In the genomic region with DNA sequence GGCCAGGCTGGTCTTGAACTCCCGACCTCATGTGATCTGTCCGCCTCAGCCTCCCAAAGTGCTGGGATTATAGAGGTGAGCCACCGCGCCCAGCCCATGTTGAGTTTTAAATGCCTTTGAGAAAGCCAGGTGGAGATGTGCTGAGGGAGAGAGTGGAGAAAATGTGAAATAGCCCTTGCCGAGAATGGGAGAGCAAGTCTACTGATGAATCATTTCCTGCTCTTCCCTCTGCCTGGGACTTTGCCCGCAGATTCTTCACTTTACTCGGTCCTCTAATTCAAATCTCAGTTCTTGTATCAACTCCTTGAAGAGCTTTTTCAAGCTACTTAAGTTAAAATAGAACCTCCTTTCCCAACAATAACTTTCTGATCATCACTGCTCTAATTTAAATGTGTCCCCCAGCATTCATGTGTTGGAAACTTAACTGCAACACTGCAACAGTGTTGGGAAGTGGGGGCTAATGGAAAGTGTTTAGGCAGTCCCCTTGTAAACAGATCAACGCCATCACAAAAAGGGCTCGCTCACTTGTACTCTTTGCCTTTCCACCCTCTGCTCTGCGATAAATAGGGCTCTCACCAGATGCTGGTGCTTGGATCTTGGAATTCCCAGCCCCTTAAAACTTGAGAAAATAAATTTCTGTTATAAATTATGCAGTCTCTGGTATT, we compare ENCODE assay signal across 12 cellular contexts. TPM values are rescaled to one million over a fixed set of nuclear protein-coding genes. Genes with fewer than 3 reads are reported as not detected.
A peak's percentile ranks its signal among the peaks of the same experiment; 100 is the strongest.
DNase-seq lines count a peak whose midpoint lies in the region; ATAC-seq, FAIRE-seq and TF ChIP-seq lines count a peak whose summit lies in the region.
"Had no signal": no experiment of that assay in that cellular context is flagged by ENCODE, and none has a peak within 500 bp of the region (broad histone marks: within the 10 kb centered on the region; RNA-seq: fewer than 3 reads in every experiment).

No MANE protein-coding gene starts in this region.

- H3K9ac ChIP-seq in K562 (ENCODE audit: insufficient read depth in 1 of 2, low read depth in 2 of 2, low read length in 2 of 2), result no peak overlapping the region

- no peaks in the 10 kb centered on the region for H3K9me1 ChIP-seq in K562 (ENCODE audit: control insufficient read depth, insufficient read depth, low read length)

- H3K27me3 Mint-ChIP-seq in activated T-cell treated with anti-CD3 and anti-CD28 coated beads, Interleukin-2, amount 50 U/mL, for 24 hours, result no peaks in the 10 kb centered on the region
- H3K27me3 Mint-ChIP-seq: activated CD4-positive, alpha-beta memory T cell treated with anti-CD3 and anti-CD28 coated beads for 36 hours had no signal

- H3K4me1 ChIP-seq in heart right ventricle, result peaks cover 16 to 77% (median 57%) of the 10 kb centered on the region in 9 donors
- H3K4me1 ChIP-seq in K562 (replicated peaks in 1 of 2; ENCODE audit: control insufficient read depth in 2 of 2, insufficient read depth in 2 of 2, low read length in 2 of 2), result peaks cover 5 to 22% of the 10 kb centered on the region in 2 experiments

- TF ChIP-seq CTCF in heart right ventricle (IDR thresholded peaks at IDR 0.05) (no peak), K562 (IDR thresholded peaks at IDR 0.05 in 2 of 3, conservative IDR thresholded peaks at IDR 0.05 in 1 of 3; ENCODE audit: insufficient read depth in 2 of 3, low read depth in 1 of 3, low read length in 3 of 3) (no peak)

- no peak overlapping the region for H3K4me3 Mint-ChIP-seq in activated T-cell treated with anti-CD3 and anti-CD28 coated beads, Interleukin-2, amount 50 U/mL, for 24 hours
- H3K4me3 Mint-ChIP-seq: activated CD4-positive, alpha-beta memory T cell treated with anti-CD3 and anti-CD28 coated beads for 36 hours had no signal

- 83% methylated on average over 10 of the region's 10 CpGs for WGBS in heart right ventricle, 2 donors
- WGBS in K562 (ENCODE audit: insufficient coverage, low coverage, missing lambda C conversion rate), result 79% methylated on average over 9 of the region's 10 CpGs

- DNase-seq in heart right ventricle (no peak), Right ventricle myocardium inferior (ENCODE audit: missing footprints) (no peak), K562 (ENCODE audit: extremely low read depth in 1 of 4, low spot score in 3 of 4) (no peak), iris pigment epithelial cell (ENCODE audit: low read depth) (peak; percentile 93), mesenteric fat pad (ENCODE audit: low spot score) (no peak), DMS79 treated with DMSO at 0.1 percent for 48 hours (lab: John Stamatoyannopoulos, UW) (no peak)
- DNase-seq in activated T-cell treated with anti-CD3 and anti-CD28 coated beads, Interleukin-2, amount 50 U/mL, for 24 hours, result no peak
- DNase-seq: activated CD4-positive, alpha-beta memory T cell treated with anti-CD3 and anti-CD28 coated beads for 36 hours; NCI-H1417 treated with DMSO at 0.1 percent for 48 hours; pancreas had no signal

- ATAC-seq in heart right ventricle (peak in 2 of 8 donors; percentile 34 to 53), Right ventricle myocardium inferior (no peak), K562 (no peak), HG03039 (IDR thresholded peaks at IDR 0.05; ENCODE audit: unreplicated experiment) (no peak)
- ATAC-seq: pancreas had no signal

- TF ChIP-seq EP300 in K562 (IDR thresholded peaks at IDR 0.05; ENCODE audit: low read length), result no peak

- peaks cover 48% of the 10 kb centered on the region for H3K79me2 ChIP-seq in K562 (ENCODE audit: control insufficient read depth, insufficient read depth, low read length)

- no peak overlapping the region for H2AFZ ChIP-seq in K562 (ENCODE audit: low read depth, low read length)

- TF ChIP-seq POLR2A in K562 (conservative IDR thresholded peaks at IDR 0.05), result no peak

- H3K4me2 ChIP-seq in K562 (ENCODE audit: insufficient read depth, low read length), result no peak overlapping the region

- no peak for FAIRE-seq in K562 (lab: Jason Lieb, UNC)
- FAIRE-seq: A204.1, pancreas had no signal

- CTCF ChIA-PET in K562 (lab: Yijun Ruan, JAX; ENCODE audit: low intra/inter-chr PET ratio), result no interaction called here

- H3K4me3 ChIP-seq in heart right ventricle (no peak overlapping the region), K562 (no peak overlapping the region)
- H3K4me3 ChIP-seq: pancreas had no signal

- H3K4me1 Mint-ChIP-seq in activated T-cell treated with anti-CD3 and anti-CD28 coated beads, Interleukin-2, amount 50 U/mL, for 24 hours (ENCODE audit: low read depth), result peaks cover 7% of the 10 kb centered on the region

- H3K36me3 Mint-ChIP-seq in activated T-cell treated with anti-CD3 and anti-CD28 coated beads, Interleukin-2, amount 50 U/mL, for 24 hours (ENCODE audit: low read depth), result peaks cover 9% of the 10 kb centered on the region

- TF ChIP-seq RAD21 in K562 (CRISPR knock-in tag; conservative IDR thresholded peaks at IDR 0.05 in 1 of 2, IDR thresholded peaks at IDR 0.05 in 1 of 2), result no peak

- no TSS peak for BruUV-seq in K562 (replicated peaks; lab: Mats Ljungman, UMichigan)

- H3K36me3 ChIP-seq in heart right ventricle, result no peaks in the 10 kb centered on the region
- no peaks in the 10 kb centered on the region; the same call in 2 of the 3 replicates for H3K36me3 ChIP-seq in K562 (ENCODE audit: control insufficient read depth, insufficient read depth, low read length)
- H3K36me3 ChIP-seq: pancreas had no signal

- H3K9me3 ChIP-seq in heart right ventricle (peaks cover 0 to 6% (median 0%) of the 10 kb centered on the region in 11 donors), K562 (replicated peaks; ENCODE audit: control insufficient read depth, insufficient read depth, low read depth, low read length) (no peaks in the 10 kb centered on the region)
- H3K9me3 ChIP-seq: pancreas had no signal

- peaks cover 2% of the 10 kb centered on the region for H3K9me3 Mint-ChIP-seq in activated T-cell treated with anti-CD3 and anti-CD28 coated beads, Interleukin-2, amount 50 U/mL, for 24 hours

- H3K27me3 ChIP-seq in heart right ventricle, result no peaks in the 10 kb centered on the region
- H3K27me3 ChIP-seq in K562 (ENCODE audit: control insufficient read depth in 2 of 2, insufficient read depth in 2 of 2, low read length in 2 of 2), result no peaks in the 10 kb centered on the region
- H3K27me3 ChIP-seq: pancreas had no signal

- in situ Hi-C loops in K562 (cut with MboI), result no loop called here

- no peak overlapping the region for H3K27ac Mint-ChIP-seq in activated T-cell treated with anti-CD3 and anti-CD28 coated beads, Interleukin-2, amount 50 U/mL, for 24 hours
- H3K27ac Mint-ChIP-seq: activated CD4-positive, alpha-beta memory T cell treated with anti-CD3 and anti-CD28 coated beads for 36 hours had no signal

- peak overlapping the region in 9 of 10 donors; percentile 28 to 79 (median 52) for H3K27ac ChIP-seq in heart right ventricle
- no peak overlapping the region for H3K27ac ChIP-seq in K562 (ENCODE audit: extremely low read depth, low read depth, low read length)
- H3K27ac ChIP-seq: pancreas had no signal

- POLR2A ChIA-PET in K562 (lab: Yijun Ruan, JAX), result interaction anchor here (0.6 to 1.7 kb wide), 3 partner anchors 24 to 26 kb away, joined by 3 to 4 read pairs (median 3); no protein-coding TSS in a partner anchor

- intact Hi-C loops in heart right ventricle (cut with DNase I) (loop anchor here in 1 of 10 donors (5.0 kb wide), 1 partner anchor 123 kb away; no protein-coding TSS in a partner anchor), Right ventricle myocardium inferior (cut with DNase I) (no loop called here), K562 (cut with micrococcal nuclease) (loop anchor here (5.0 kb wide), 1 partner anchor 83 kb away; no protein-coding TSS in a partner anchor)

- peaks cover 7% of the 10 kb centered on the region; the same call in 1 of the 2 replicates for H4K20me1 ChIP-seq in K562 (replicated peaks; ENCODE audit: control insufficient read depth, insufficient read depth, low read length)

TF ChIP-seq in K562, 482 proteins besides CTCF, POLR2A, EP300 and RAD21:
- 0 out of 2 replicates have a peak, but pooled peaks have one; percentile 26 for TF ChIP-seq FOSL1 (tag; conservative IDR thresholded peaks at IDR 0.05)
- peak; percentile 29; the same call in 1 of the 2 replicates for TF ChIP-seq JUND (IDR thresholded peaks at IDR 0.05; ENCODE audit: borderline replicate concordance, low read depth, low read length)
- TF ChIP-seq JUND (tag; IDR thresholded peaks at IDR 0.05; ENCODE audit: borderline replicate concordance, low read depth, low read length), result no peak
- no peak for TF ChIP-seq EHMT2 (IDR thresholded peaks at IDR 0.05)

RNA-seq across cellular contexts. Expression of a gene that starts 27.8 kb away (rescaled TPM):
- 10 to 100 TPM; 32.5 to 77.9 (median 55.6) TPM for total RNA-seq in heart right ventricle
- 10 to 100 TPM; 42.9 to 82.9 TPM for polyA plus RNA-seq in heart right ventricle
- total RNA-seq in Right ventricle myocardium inferior, result 45.1 TPM
- 130 and 303 TPM in 2 replicates for total RNA-seq in K562 (2011; cell fraction: chromatin; rRNA removed; ENCODE audit: low replicate concordance)
- 63.4 and 95.5 TPM in 2 replicates for total RNA-seq in K562 (2011; cell fraction: nucleolus; rRNA removed)
- 155 and 245 TPM in 2 replicates for total RNA-seq in K562 (2011; cell fraction: nucleoplasm; rRNA removed)
- 170 and 185 TPM in 2 replicates for total RNA-seq in K562 (2014; rRNA removed)
- 210 and 239 TPM in 2 replicates for total RNA-seq in K562 (2014; rRNA removed; fragmentation: Illumina TruSeq; extraction: Trizol)
- total RNA-seq in K562 (2015; rRNA removed; fragmentation: Illumina TruSeq; extraction: Trizol), result 209 and 211 TPM in 2 replicates
- total RNA-seq in K562 (2021), result 131 and 136 TPM in 2 replicates
- 194 and 219 TPM in 2 replicates for polyA plus RNA-seq in K562 (2011; rRNA removed)
- polyA plus RNA-seq in K562 (2011; cell fraction: cytosol; rRNA removed), result 158 and 177 TPM in 2 replicates
- 148 and 218 TPM in 2 replicates for polyA plus RNA-seq in K562 (2011; cell fraction: nucleus; rRNA removed)
- 109 and 119 TPM in 2 replicates for polyA plus RNA-seq in K562 (2012)
- 209 and 217 TPM in 2 replicates for polyA plus RNA-seq in K562 (2014; fragmentation: Illumina TruSeq; extraction: Trizol)
- 10 to 100 TPM; 43.9 to 66.2 TPM for polyA plus RNA-seq in K562 (2014; fragmentation: Nextera tagmentation; extraction: Ambion mirVana)
- 140 and 148 TPM in 2 replicates for polyA plus RNA-seq in K562 (2014; rRNA removed)
- 239 and 277 TPM in 2 replicates for polyA minus RNA-seq in K562 (2011; rRNA and poly(A)+ RNA removed)
- polyA minus RNA-seq in K562 (2011; cell fraction: cytosol; rRNA and poly(A)+ RNA removed), result 116 and 142 TPM in 2 replicates
- polyA minus RNA-seq in K562 (2011; cell fraction: nucleus; rRNA and poly(A)+ RNA removed), result 109 and 204 TPM in 2 replicates
- 51.6 TPM for total RNA-seq in mesenteric fat pad
